In the genomic region with DNA sequence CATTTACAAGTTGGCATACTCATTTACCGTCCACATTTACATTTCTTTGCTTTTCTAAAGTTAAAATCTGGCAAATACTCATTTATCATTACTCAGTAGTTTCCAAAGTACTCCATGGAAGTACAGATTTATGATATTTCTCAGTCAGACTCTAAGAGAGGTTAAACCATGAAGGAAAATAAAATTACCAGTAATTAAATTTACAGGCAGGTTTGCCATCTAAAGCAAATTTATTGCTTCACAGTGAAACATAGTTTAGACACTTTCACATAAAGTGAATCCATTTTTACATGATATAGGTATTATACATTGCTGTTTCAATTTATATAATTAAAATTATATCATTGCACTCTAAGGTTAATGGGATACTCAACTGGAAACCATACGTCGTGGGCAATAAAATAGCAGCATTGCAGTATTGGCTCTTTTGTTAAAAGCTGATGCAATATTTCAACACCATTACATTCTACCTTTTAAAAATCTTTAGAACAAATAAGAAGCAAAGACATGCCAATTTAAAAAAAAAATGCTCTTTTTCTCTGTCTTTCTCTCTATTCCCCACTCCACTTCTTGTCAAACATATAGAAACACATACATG, we compare ENCODE assay signal across 1 cellular context.
TF ChIP-seq lines count a peak whose summit lies in the region.

No MANE protein-coding gene starts in this region.

TF ChIP-seq in HEK293, 187 proteins besides CTCF, POLR2A, EP300 and RAD21 (continued from another document):
- TF ChIP-seq, protein P1, sequence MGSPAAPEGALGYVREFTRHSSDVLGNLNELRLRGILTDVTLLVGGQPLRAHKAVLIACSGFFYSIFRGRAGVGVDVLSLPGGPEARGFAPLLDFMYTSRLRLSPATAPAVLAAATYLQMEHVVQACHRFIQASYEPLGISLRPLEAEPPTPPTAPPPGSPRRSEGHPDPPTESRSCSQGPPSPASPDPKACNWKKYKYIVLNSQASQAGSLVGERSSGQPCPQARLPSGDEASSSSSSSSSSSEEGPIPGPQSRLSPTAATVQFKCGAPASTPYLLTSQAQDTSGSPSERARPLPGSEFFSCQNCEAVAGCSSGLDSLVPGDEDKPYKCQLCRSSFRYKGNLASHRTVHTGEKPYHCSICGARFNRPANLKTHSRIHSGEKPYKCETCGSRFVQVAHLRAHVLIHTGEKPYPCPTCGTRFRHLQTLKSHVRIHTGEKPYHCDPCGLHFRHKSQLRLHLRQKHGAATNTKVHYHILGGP (tag by site-specific recombination; IDR thresholded peaks at IDR 0.05) = no peak
- TF ChIP-seq ZSCAN30 (tag by site-specific recombination; IDR thresholded peaks at IDR 0.05) (no peak), TRIM28 (IDR thresholded peaks at IDR 0.05; ENCODE audit: borderline replicate concordance, low read length) (no peak), ZNF366 (tag by site-specific recombination; conservative IDR thresholded peaks at IDR 0.05) (no peak), ZNF530 (tag by site-specific recombination; IDR thresholded peaks at IDR 0.05; ENCODE audit: low read depth) (no peak), HOXA7 (CRISPR knock-in tag; IDR thresholded peaks at IDR 0.05; ENCODE audit: borderline replicate concordance) (no peak), KLF16 (tag by site-specific recombination; IDR thresholded peaks at IDR 0.05) (no peak), IKZF3 (tag by site-specific recombination; IDR thresholded peaks at IDR 0.05) (peak; percentile 62), ZNF169 (tag by site-specific recombination; IDR thresholded peaks at IDR 0.05) (no peak), YY2 (tag by site-specific recombination; IDR thresholded peaks at IDR 0.05) (no peak), WT1 (tag by site-specific recombination; IDR thresholded peaks at IDR 0.05) (no peak), OSR2 (tag by site-specific recombination; IDR thresholded peaks at IDR 0.05) (peak; percentile 48; the same call in 1 of the 2 replicates), ZNF670 (tag by site-specific recombination; IDR thresholded peaks at IDR 0.05; ENCODE audit: low read depth) (no peak), ZBTB7A (tag by site-specific recombination; IDR thresholded peaks at IDR 0.05; ENCODE audit: low read depth) (no peak), RBAK (tag by site-specific recombination; IDR thresholded peaks at IDR 0.05) (no peak), ZNF791 (tag by site-specific recombination; IDR thresholded peaks at IDR 0.05) (no peak), ZNF580 (tag by site-specific recombination; IDR thresholded peaks at IDR 0.05) (no peak), ZNF560 (tag by site-specific recombination; IDR thresholded peaks at IDR 0.05; ENCODE audit: borderline replicate concordance) (no peak), ZNF510 (tag by site-specific recombination; IDR thresholded peaks at IDR 0.05; ENCODE audit: insufficient replicate concordance) (no peak), ZNF239 (tag by site-specific recombination; IDR thresholded peaks at IDR 0.05) (no peak), ZNF660 (tag by site-specific recombination; IDR thresholded peaks at IDR 0.05) (no peak), ZBTB8A (tag by site-specific recombination; IDR thresholded peaks at IDR 0.05) (no peak), SP3 (tag by site-specific recombination; IDR thresholded peaks at IDR 0.05) (no peak), ZNF202 (tag by site-specific recombination; IDR thresholded peaks at IDR 0.05; ENCODE audit: borderline replicate concordance) (no peak), HOXC10 (CRISPR knock-in tag; IDR thresholded peaks at IDR 0.05) (no peak), YY1 (tag by site-specific recombination; IDR thresholded peaks at IDR 0.05) (no peak), KLF10 (tag by site-specific recombination; IDR thresholded peaks at IDR 0.05) (no peak), PBX3 (CRISPR knock-in tag; IDR thresholded peaks at IDR 0.05) (no peak), ZNF37A (tag by site-specific recombination; IDR thresholded peaks at IDR 0.05) (no peak), ZNF274 (IDR thresholded peaks at IDR 0.05; ENCODE audit: low read length) (no peak), ZNF274 (tag by site-specific recombination; IDR thresholded peaks at IDR 0.05; ENCODE audit: borderline replicate concordance) (no peak), ZNF221 (tag by site-specific recombination; IDR thresholded peaks at IDR 0.05; ENCODE audit: borderline replicate concordance) (no peak), ZNF843 (tag by site-specific recombination; IDR thresholded peaks at IDR 0.05) (peak; percentile 83), ZNF707 (tag by site-specific recombination; IDR thresholded peaks at IDR 0.05) (no peak), ZNF140 (tag by site-specific recombination; IDR thresholded peaks at IDR 0.05) (no peak), ELK4 (IDR thresholded peaks at IDR 0.05; ENCODE audit: borderline replicate concordance, low read depth, low read length) (no peak), ZNF624 (tag by site-specific recombination; IDR thresholded peaks at IDR 0.05) (no peak), ZNF121 (tag by site-specific recombination; IDR thresholded peaks at IDR 0.05) (no peak), PRDM1 (tag by site-specific recombination; IDR thresholded peaks at IDR 0.05) (no peak), ZNF792 (tag by site-specific recombination; IDR thresholded peaks at IDR 0.05) (no peak), ZNF768 (tag by site-specific recombination; IDR thresholded peaks at IDR 0.05) (no peak), ZNF600 (tag by site-specific recombination; IDR thresholded peaks at IDR 0.05) (no peak), ZSCAN16 (tag by site-specific recombination; IDR thresholded peaks at IDR 0.05) (no peak), KLF1 (tag by site-specific recombination; IDR thresholded peaks at IDR 0.05) (no peak), GLI2 (tag by site-specific recombination; IDR thresholded peaks at IDR 0.05; ENCODE audit: borderline replicate concordance, low read depth) (no peak), FEZF1 (tag by site-specific recombination; IDR thresholded peaks at IDR 0.05) (peak; percentile 58), ZBTB44 (tag by site-specific recombination; IDR thresholded peaks at IDR 0.05) (peak; percentile 77; the same call in 1 of the 2 replicates)
- TF ChIP-seq, protein P2, sequence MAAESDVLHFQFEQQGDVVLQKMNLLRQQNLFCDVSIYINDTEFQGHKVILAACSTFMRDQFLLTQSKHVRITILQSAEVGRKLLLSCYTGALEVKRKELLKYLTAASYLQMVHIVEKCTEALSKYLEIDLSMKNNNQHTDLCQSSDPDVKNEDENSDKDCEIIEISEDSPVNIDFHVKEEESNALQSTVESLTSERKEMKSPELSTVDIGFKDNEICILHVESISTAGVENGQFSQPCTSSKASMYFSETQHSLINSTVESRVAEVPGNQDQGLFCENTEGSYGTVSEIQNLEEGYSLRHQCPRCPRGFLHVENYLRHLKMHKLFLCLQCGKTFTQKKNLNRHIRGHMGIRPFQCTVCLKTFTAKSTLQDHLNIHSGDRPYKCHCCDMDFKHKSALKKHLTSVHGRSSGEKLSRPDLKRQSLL (tag by site-specific recombination; IDR thresholded peaks at IDR 0.05) = no peak
- TF ChIP-seq, protein P3, sequence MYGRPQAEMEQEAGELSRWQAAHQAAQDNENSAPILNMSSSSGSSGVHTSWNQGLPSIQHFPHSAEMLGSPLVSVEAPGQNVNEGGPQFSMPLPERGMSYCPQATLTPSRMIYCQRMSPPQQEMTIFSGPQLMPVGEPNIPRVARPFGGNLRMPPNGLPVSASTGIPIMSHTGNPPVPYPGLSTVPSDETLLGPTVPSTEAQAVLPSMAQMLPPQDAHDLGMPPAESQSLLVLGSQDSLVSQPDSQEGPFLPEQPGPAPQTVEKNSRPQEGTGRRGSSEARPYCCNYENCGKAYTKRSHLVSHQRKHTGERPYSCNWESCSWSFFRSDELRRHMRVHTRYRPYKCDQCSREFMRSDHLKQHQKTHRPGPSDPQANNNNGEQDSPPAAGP (tag by site-specific recombination; IDR thresholded peaks at IDR 0.05) = no peak
- TF ChIP-seq, protein P4, sequence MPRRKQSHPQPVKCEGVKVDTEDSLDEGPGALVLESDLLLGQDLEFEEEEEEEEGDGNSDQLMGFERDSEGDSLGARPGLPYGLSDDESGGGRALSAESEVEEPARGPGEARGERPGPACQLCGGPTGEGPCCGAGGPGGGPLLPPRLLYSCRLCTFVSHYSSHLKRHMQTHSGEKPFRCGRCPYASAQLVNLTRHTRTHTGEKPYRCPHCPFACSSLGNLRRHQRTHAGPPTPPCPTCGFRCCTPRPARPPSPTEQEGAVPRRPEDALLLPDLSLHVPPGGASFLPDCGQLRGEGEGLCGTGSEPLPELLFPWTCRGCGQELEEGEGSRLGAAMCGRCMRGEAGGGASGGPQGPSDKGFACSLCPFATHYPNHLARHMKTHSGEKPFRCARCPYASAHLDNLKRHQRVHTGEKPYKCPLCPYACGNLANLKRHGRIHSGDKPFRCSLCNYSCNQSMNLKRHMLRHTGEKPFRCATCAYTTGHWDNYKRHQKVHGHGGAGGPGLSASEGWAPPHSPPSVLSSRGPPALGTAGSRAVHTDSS (tag by site-specific recombination; IDR thresholded peaks at IDR 0.05) = no peak
- TF ChIP-seq, protein P5, sequence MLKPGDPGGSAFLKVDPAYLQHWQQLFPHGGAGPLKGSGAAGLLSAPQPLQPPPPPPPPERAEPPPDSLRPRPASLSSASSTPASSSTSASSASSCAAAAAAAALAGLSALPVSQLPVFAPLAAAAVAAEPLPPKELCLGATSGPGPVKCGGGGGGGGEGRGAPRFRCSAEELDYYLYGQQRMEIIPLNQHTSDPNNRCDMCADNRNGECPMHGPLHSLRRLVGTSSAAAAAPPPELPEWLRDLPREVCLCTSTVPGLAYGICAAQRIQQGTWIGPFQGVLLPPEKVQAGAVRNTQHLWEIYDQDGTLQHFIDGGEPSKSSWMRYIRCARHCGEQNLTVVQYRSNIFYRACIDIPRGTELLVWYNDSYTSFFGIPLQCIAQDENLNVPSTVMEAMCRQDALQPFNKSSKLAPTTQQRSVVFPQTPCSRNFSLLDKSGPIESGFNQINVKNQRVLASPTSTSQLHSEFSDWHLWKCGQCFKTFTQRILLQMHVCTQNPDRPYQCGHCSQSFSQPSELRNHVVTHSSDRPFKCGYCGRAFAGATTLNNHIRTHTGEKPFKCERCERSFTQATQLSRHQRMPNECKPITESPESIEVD (tag by site-specific recombination; IDR thresholded peaks at IDR 0.05) = peak; percentile 95
